In genomic region chr1:10796029-10796944, GRCh38 we compare ENCODE assay signal across 1 cellular context.
TF ChIP-seq lines count a peak whose summit lies in the region.

Gene CASZ1, minus strand, starts transcription at chr1:10796646. Its CDS starts 102,757 bp downstream, at chr1:10693889.

TF ChIP-seq in HCT116, 20 proteins besides CTCF, POLR2A, EP300 and RAD21 (continued from another document):
- TF ChIP-seq MAX (IDR thresholded peaks at IDR 0.05), result peak; percentile 18; the same call in 1 of the 2 replicates
- no peak for TF ChIP-seq EZH2phosphoT487 (IDR thresholded peaks at IDR 0.05; ENCODE audit: borderline replicate concordance)
- no peak for TF ChIP-seq ATF3 (IDR thresholded peaks at IDR 0.05)
TF ChIP-seq in HCT116: peak in this region for 8.
